1 cellular context compared by ENCODE assay signal in the genomic region with DNA sequence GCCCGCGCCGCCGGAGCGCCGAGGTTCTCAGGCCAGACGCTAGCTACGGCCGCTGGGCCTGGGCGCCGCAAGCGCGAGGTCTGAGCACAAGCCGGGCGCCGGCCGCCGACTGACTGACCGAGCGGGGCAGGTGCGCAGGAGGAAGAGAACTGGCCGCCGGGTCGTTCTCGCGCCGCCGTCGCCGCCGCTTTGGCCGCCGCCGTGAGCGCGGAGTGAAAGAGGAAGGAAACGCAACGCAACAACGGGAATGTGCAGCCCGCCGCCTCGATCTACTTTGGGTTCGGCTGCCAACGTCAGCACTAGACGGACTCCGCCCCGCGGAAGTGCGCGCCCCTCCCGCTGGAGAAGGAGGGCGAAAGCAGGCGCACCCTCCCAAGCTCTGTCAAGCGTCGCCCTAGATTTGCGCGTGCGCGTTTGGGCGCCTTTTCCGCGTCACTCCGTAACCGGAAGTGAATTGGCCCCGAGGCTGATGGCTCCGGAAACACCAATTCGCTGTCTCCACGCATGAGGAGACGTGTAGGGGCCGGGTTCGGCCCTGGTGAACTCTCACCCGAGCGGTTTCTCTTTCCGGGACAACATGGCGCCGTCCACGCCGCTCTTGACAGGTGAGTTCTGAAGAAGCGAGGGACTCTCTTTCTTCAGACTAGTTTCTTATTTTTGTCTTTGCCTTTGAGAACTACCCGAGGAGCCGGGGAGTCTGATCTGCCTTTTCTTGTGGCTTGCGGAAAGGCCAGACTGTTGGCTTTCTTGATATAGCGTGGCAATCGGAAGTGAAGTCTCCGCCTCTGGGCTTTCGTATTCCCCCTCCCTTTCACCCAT.
TF ChIP-seq lines count a peak whose summit lies in the region.

A gene (plus strand): TSS at position 562 of the 819 bp plus-strand sequence. CDS start 16 bp downstream, at position 578.
A gene (minus strand): TSS at position 271 of the 819 bp plus-strand sequence. CDS start 361 bp downstream, outside the sequence.

TF ChIP-seq in GM12878, 131 proteins besides CTCF, POLR2A, EP300 and RAD21 (continued from another document):
- TF ChIP-seq, protein P1, sequence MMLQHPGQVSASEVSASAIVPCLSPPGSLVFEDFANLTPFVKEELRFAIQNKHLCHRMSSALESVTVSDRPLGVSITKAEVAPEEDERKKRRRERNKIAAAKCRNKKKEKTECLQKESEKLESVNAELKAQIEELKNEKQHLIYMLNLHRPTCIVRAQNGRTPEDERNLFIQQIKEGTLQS (IDR thresholded peaks at IDR 0.05; ENCODE audit: borderline replicate concordance, extremely low read depth, low read depth, low read length): peak; percentile 58; the same call in 1 of the 2 replicates
- TF ChIP-seq, protein P2, sequence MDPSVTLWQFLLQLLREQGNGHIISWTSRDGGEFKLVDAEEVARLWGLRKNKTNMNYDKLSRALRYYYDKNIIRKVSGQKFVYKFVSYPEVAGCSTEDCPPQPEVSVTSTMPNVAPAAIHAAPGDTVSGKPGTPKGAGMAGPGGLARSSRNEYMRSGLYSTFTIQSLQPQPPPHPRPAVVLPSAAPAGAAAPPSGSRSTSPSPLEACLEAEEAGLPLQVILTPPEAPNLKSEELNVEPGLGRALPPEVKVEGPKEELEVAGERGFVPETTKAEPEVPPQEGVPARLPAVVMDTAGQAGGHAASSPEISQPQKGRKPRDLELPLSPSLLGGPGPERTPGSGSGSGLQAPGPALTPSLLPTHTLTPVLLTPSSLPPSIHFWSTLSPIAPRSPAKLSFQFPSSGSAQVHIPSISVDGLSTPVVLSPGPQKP (IDR thresholded peaks at IDR 0.05; ENCODE audit: low read depth, low read length): peak; percentile 17
- TF ChIP-seq SUPT20H (IDR thresholded peaks at IDR 0.05; ENCODE audit: borderline replicate concordance, control insufficient read depth, low read depth, low read length) (no peak), CBFB (IDR thresholded peaks at IDR 0.05; ENCODE audit: low read depth) (peak; percentile 56; the same call in 1 of the 2 replicates), HCFC1 (IDR thresholded peaks at IDR 0.05; ENCODE audit: low read length) (peak; percentile 90), TCF7 (IDR thresholded peaks at IDR 0.05; ENCODE audit: borderline replicate concordance) (peak; percentile 67; the same call in 1 of the 2 replicates), PAX8 (IDR thresholded peaks at IDR 0.05) (peak; percentile 79; the same call in 1 of the 2 replicates), POU2F2 (IDR thresholded peaks at IDR 0.05; ENCODE audit: borderline replicate concordance, low read depth, low read length) (peak; percentile 57; the same call in 1 of the 3 replicates), ZNF24 (IDR thresholded peaks at IDR 0.05) (peak; percentile 85), MEF2A (IDR thresholded peaks at IDR 0.05; ENCODE audit: insufficient read depth, low read depth, low read length) (peak; percentile 6; the same call in 1 of the 2 replicates), RBBP5 (conservative IDR thresholded peaks at IDR 0.05) (0 out of 2 replicates have a peak, but pooled peaks have one; percentile 48), IRF4 (IDR thresholded peaks at IDR 0.05; ENCODE audit: low read depth, low read length) (no peak; the same call in 1 of the 2 replicates), ESRRA (IDR thresholded peaks at IDR 0.05; ENCODE audit: low read length) (no peak), SIN3A (IDR thresholded peaks at IDR 0.05; ENCODE audit: low read depth, low read length) (peak; percentile 82), MTA3 (IDR thresholded peaks at IDR 0.05; ENCODE audit: borderline replicate concordance, low read length) (no peak), ZZZ3 (IDR thresholded peaks at IDR 0.05; ENCODE audit: control insufficient read depth, insufficient read length, low read depth) (no peak), RB1 (IDR thresholded peaks at IDR 0.05; ENCODE audit: borderline replicate concordance) (peak; percentile 80; the same call in 1 of the 2 replicates), NFIC (IDR thresholded peaks at IDR 0.05; ENCODE audit: low read depth, low read length) (no peak; the same call in 1 of the 2 replicates), KAT2A (conservative IDR thresholded peaks at IDR 0.05; ENCODE audit: control insufficient read depth, low read depth, low read length) (no peak), IKZF1 (conservative IDR thresholded peaks at IDR 0.05) (peak; percentile 92), ZNF217 (IDR thresholded peaks at IDR 0.05) (no peak), POLR2AphosphoS2 (IDR thresholded peaks at IDR 0.05; ENCODE audit: low read depth, low read length) (peak; percentile 95), PAX5 (IDR thresholded peaks at IDR 0.05; ENCODE audit: borderline replicate concordance, low read depth, low read length) (peak; percentile 89; the same call in 1 of the 2 replicates), WRNIP1 (IDR thresholded peaks at IDR 0.05; ENCODE audit: borderline replicate concordance, low read depth, low read length) (no peak)
- TF ChIP-seq, protein P3, sequence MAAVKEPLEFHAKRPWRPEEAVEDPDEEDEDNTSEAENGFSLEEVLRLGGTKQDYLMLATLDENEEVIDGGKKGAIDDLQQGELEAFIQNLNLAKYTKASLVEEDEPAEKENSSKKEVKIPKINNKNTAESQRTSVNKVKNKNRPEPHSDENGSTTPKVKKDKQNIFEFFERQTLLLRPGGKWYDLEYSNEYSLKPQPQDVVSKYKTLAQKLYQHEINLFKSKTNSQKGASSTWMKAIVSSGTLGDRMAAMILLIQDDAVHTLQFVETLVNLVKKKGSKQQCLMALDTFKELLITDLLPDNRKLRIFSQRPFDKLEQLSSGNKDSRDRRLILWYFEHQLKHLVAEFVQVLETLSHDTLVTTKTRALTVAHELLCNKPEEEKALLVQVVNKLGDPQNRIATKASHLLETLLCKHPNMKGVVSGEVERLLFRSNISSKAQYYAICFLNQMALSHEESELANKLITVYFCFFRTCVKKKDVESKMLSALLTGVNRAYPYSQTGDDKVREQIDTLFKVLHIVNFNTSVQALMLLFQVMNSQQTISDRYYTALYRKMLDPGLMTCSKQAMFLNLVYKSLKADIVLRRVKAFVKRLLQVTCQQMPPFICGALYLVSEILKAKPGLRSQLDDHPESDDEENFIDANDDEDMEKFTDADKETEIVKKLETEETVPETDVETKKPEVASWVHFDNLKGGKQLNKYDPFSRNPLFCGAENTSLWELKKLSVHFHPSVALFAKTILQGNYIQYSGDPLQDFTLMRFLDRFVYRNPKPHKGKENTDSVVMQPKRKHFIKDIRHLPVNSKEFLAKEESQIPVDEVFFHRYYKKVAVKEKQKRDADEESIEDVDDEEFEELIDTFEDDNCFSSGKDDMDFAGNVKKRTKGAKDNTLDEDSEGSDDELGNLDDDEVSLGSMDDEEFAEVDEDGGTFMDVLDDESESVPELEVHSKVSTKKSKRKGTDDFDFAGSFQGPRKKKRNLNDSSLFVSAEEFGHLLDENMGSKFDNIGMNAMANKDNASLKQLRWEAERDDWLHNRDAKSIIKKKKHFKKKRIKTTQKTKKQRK (IDR thresholded peaks at IDR 0.05; ENCODE audit: low read depth, low read length): no peak
- TF ChIP-seq, protein P4, sequence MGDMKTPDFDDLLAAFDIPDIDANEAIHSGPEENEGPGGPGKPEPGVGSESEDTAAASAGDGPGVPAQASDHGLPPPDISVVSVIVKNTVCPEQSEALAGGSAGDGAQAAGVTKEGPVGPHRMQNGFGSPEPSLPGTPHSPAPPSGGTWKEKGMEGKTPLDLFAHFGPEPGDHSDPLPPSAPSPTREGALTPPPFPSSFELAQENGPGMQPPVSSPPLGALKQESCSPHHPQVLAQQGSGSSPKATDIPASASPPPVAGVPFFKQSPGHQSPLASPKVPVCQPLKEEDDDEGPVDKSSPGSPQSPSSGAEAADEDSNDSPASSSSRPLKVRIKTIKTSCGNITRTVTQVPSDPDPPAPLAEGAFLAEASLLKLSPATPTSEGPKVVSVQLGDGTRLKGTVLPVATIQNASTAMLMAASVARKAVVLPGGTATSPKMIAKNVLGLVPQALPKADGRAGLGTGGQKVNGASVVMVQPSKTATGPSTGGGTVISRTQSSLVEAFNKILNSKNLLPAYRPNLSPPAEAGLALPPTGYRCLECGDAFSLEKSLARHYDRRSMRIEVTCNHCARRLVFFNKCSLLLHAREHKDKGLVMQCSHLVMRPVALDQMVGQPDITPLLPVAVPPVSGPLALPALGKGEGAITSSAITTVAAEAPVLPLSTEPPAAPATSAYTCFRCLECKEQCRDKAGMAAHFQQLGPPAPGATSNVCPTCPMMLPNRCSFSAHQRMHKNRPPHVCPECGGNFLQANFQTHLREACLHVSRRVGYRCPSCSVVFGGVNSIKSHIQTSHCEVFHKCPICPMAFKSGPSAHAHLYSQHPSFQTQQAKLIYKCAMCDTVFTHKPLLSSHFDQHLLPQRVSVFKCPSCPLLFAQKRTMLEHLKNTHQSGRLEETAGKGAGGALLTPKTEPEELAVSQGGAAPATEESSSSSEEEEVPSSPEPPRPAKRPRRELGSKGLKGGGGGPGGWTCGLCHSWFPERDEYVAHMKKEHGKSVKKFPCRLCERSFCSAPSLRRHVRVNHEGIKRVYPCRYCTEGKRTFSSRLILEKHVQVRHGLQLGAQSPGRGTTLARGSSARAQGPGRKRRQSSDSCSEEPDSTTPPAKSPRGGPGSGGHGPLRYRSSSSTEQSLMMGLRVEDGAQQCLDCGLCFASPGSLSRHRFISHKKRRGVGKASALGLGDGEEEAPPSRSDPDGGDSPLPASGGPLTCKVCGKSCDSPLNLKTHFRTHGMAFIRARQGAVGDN (IDR thresholded peaks at IDR 0.05): peak; percentile 46
